ENCODE assay signal across 2 cellular contexts in the genomic region with DNA sequence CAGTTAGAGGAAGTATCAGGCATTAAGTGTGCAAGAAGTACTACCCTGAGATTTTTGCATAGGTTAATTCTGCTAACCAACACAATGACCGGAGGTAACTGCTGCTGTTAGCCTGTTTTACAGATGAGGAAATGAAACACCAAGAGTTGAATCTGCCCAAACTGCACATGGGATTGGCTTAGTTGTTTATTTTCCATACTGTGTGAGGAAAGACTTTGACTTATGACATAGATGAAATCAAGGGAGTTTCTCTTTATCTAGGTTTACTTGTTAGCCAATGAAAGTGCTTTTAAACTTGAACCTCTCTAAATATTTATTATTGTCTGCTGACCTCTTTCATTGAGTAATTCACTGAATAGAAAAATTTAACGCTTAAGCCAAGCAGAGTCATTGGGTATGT.
TF ChIP-seq lines count a peak whose summit lies in the region.

No MANE protein-coding gene starts in this region.

TF ChIP-seq in liver, 16 proteins besides CTCF, POLR2A, EP300 and RAD21:
- TF ChIP-seq, protein P1, sequence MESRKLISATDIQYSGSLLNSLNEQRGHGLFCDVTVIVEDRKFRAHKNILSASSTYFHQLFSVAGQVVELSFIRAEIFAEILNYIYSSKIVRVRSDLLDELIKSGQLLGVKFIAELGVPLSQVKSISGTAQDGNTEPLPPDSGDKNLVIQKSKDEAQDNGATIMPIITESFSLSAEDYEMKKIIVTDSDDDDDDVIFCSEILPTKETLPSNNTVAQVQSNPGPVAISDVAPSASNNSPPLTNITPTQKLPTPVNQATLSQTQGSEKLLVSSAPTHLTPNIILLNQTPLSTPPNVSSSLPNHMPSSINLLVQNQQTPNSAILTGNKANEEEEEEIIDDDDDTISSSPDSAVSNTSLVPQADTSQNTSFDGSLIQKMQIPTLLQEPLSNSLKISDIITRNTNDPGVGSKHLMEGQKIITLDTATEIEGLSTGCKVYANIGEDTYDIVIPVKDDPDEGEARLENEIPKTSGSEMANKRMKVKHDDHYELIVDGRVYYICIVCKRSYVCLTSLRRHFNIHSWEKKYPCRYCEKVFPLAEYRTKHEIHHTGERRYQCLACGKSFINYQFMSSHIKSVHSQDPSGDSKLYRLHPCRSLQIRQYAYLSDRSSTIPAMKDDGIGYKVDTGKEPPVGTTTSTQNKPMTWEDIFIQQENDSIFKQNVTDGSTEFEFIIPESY (IDR thresholded peaks at IDR 0.05): no peak
- peak in 1 of 2 donors; percentile 59 for TF ChIP-seq RXRA (IDR thresholded peaks at IDR 0.05)
- TF ChIP-seq FOXA1 (IDR thresholded peaks at IDR 0.05): peak; percentile 51
- no peak for TF ChIP-seq NR2F2 (IDR thresholded peaks at IDR 0.05)
- TF ChIP-seq, protein P2, sequence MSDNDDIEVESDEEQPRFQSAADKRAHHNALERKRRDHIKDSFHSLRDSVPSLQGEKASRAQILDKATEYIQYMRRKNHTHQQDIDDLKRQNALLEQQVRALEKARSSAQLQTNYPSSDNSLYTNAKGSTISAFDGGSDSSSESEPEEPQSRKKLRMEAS (IDR thresholded peaks at IDR 0.05): peak; percentile 16
- TF ChIP-seq EGR1 (IDR thresholded peaks at IDR 0.05; ENCODE audit: low read depth in 2 of 2): no peak
- peak in 1 of 2 donors; percentile 54 for TF ChIP-seq HNF4A (conservative IDR thresholded peaks at IDR 0.05)
- TF ChIP-seq JUND (IDR thresholded peaks at IDR 0.05): peak in 1 of 2 donors; percentile 30
- TF ChIP-seq FOXA2 (IDR thresholded peaks at IDR 0.05): peak; percentile 43

TF ChIP-seq in HepG2, 621 proteins besides CTCF, POLR2A, EP300 and RAD21 (continued from another document):
- TF ChIP-seq, protein P3, sequence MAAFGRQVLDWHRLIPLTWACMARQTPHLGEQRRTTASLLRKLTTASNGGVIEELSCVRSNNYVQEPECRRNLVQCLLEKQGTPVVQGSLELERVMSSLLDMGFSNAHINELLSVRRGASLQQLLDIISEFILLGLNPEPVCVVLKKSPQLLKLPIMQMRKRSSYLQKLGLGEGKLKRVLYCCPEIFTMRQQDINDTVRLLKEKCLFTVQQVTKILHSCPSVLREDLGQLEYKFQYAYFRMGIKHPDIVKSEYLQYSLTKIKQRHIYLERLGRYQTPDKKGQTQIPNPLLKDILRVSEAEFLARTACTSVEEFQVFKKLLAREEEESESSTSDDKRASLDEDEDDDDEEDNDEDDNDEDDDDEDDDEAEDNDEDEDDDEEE (CRISPR knock-in tag; IDR thresholded peaks at IDR 0.05): no peak
- TF ChIP-seq POLR2G (IDR thresholded peaks at IDR 0.05; ENCODE audit: low read depth, low read length): no peak
- no peak for TF ChIP-seq THAP8 (CRISPR knock-in tag; IDR thresholded peaks at IDR 0.05; ENCODE audit: borderline replicate concordance)
- no peak for TF ChIP-seq ZIK1 (CRISPR knock-in tag; IDR thresholded peaks at IDR 0.05; ENCODE audit: borderline replicate concordance, low read depth)
- no peak for TF ChIP-seq ATRX (CRISPR knock-in tag; IDR thresholded peaks at IDR 0.05; ENCODE audit: borderline replicate concordance)
- no peak for TF ChIP-seq NCOA1 (CRISPR knock-in tag; IDR thresholded peaks at IDR 0.05)
- TF ChIP-seq YEATS2 (CRISPR knock-in tag; IDR thresholded peaks at IDR 0.05; ENCODE audit: borderline replicate concordance): no peak
